In genomic region chr20:5511505-5511904, GRCh38 we compare ENCODE assay signal across 21 cellular contexts.
DNase-seq lines count a peak whose midpoint lies in the region; ATAC-seq and TF ChIP-seq lines count a peak whose summit lies in the region.
"Had no signal": no experiment of that assay in that cellular context is flagged by ENCODE, and none has a peak within 500 bp of the region (broad histone marks: within the 10 kb centered on the region; RNA-seq: fewer than 3 reads in every experiment).

No MANE protein-coding gene starts in this region.

- H3K9ac ChIP-seq in BLaER1 treated with 17β-estradiol and CSF1 and Interleukin-3, amounts not matched to agents 10 nM and 100 nM: 0 out of 22 replicates have a peak overlapping the region, but pooled peaks of 1 of the 11 experiments have one; percentile 8
- no peak overlapping the region for H3K9ac ChIP-seq in neuronal stem cell (ENCODE audit: low read depth, low read length, poor library complexity)

- H3K36me3 Mint-ChIP-seq in activated CD8-positive, alpha-beta T cell treated with anti-CD3 and anti-CD28 coated beads, Interleukin-2, amount 10 ng/mL, durations not matched to agents 7 days and 5 days (ENCODE audit: low read depth): no peaks in the 10 kb centered on the region
- no peaks in the 10 kb centered on the region for H3K36me3 Mint-ChIP-seq in activated CD8-positive, alpha-beta T cell treated with anti-CD3 and anti-CD28 coated beads for 36 hours (ENCODE audit: low read depth)
- no peaks in the 10 kb centered on the region for H3K36me3 Mint-ChIP-seq in activated naive CD8-positive, alpha-beta T cell treated with anti-CD3 and anti-CD28 coated beads, Interleukin-2, amount 10 ng/mL, durations not matched to agents 7 days and 5 days
- peaks cover 2% of the 10 kb centered on the region for H3K36me3 Mint-ChIP-seq in activated naive CD8-positive, alpha-beta T cell treated with anti-CD3 and anti-CD28 coated beads for 36 hours

- no peaks in the 10 kb centered on the region for H3K27me3 ChIP-seq in BLaER1 treated with 17β-estradiol and CSF1 and Interleukin-3, amounts not matched to agents 10 nM and 100 nM
- H3K27me3 ChIP-seq in neuronal stem cell (ENCODE audit: control insufficient read depth in 3 of 3, insufficient read depth in 3 of 3, low read depth in 1 of 3, low read length in 3 of 3): no peaks in the 10 kb centered on the region
- H3K27me3 ChIP-seq: BE2C had no signal

- no peak overlapping the region for H3K4ac ChIP-seq in neuronal stem cell (ENCODE audit: low read length)

- CTCF ChIA-PET in activated CD8-positive, alpha-beta T cell treated with anti-CD3 and anti-CD28 coated beads, Interleukin-2, amount 10 ng/mL, durations not matched to agents 7 days and 5 days (lab: Charles Lee): interaction anchor here (1.4 kb wide), 1 partner anchor 18 kb away, joined by 4 read pairs; no protein-coding TSS in a partner anchor
- CTCF ChIA-PET in activated CD8-positive, alpha-beta T cell treated with anti-CD3 and anti-CD28 coated beads for 36 hours (lab: Charles Lee): interaction anchor here (1.4 kb wide), 1 partner anchor 17 kb away, joined by 3 read pairs; no protein-coding TSS in a partner anchor

- H2AFZ ChIP-seq in neuronal stem cell (ENCODE audit: low read length): no peak overlapping the region

- no CpG with 5 or more reads among the region's 4 CpGs for WGBS in neuronal stem cell (ENCODE audit: extremely low coverage in 2 of 2, insufficient read length in 2 of 2, insufficient replicate concordance in 1 of 2), 2 donors

- peak overlapping the region; percentile 18 for H3K4me3 Mint-ChIP-seq in activated CD8-positive, alpha-beta T cell treated with anti-CD3 and anti-CD28 coated beads, Interleukin-2, amount 10 ng/mL, durations not matched to agents 7 days and 5 days
- H3K4me3 Mint-ChIP-seq in activated CD8-positive, alpha-beta T cell treated with anti-CD3 and anti-CD28 coated beads for 36 hours: no peak overlapping the region
- peak overlapping the region; percentile 56 for H3K4me3 Mint-ChIP-seq in activated naive CD8-positive, alpha-beta T cell treated with anti-CD3 and anti-CD28 coated beads, Interleukin-2, amount 10 ng/mL, durations not matched to agents 7 days and 5 days
- H3K4me3 Mint-ChIP-seq in activated naive CD8-positive, alpha-beta T cell treated with anti-CD3 and anti-CD28 coated beads for 36 hours: no peak overlapping the region
- H3K4me3 Mint-ChIP-seq: CD4-positive, alpha-beta memory T cell; HFFc6 had no signal

- POLR2A ChIA-PET in activated CD8-positive, alpha-beta T cell treated with anti-CD3 and anti-CD28 coated beads, Interleukin-2, amount 10 ng/mL, durations not matched to agents 7 days and 5 days (lab: Charles Lee): no interaction called here
- POLR2A ChIA-PET in activated CD8-positive, alpha-beta T cell treated with anti-CD3 and anti-CD28 coated beads for 36 hours (lab: Charles Lee): no interaction called here
- POLR2A ChIA-PET in activated naive CD8-positive, alpha-beta T cell treated with anti-CD3 and anti-CD28 coated beads, Interleukin-2, amount 10 ng/mL, durations not matched to agents 7 days and 5 days (lab: Charles Lee): no interaction called here

- no peak overlapping the region for H3K4me3 ChIP-seq in BLaER1 treated with 17β-estradiol and CSF1 and Interleukin-3, amounts not matched to agents 10 nM and 100 nM
- H3K4me3 ChIP-seq in neuronal stem cell (ENCODE audit: low read length in 2 of 2): no peak overlapping the region
- H3K4me3 ChIP-seq: A549, HAP-1 had no signal

- H3K9me3 Mint-ChIP-seq in activated CD8-positive, alpha-beta T cell treated with anti-CD3 and anti-CD28 coated beads, Interleukin-2, amount 10 ng/mL, durations not matched to agents 7 days and 5 days (ENCODE audit: insufficient read depth): no peaks in the 10 kb centered on the region
- H3K9me3 Mint-ChIP-seq in activated CD8-positive, alpha-beta T cell treated with anti-CD3 and anti-CD28 coated beads for 36 hours: peaks cover 1% of the 10 kb centered on the region
- H3K9me3 Mint-ChIP-seq in activated naive CD8-positive, alpha-beta T cell treated with anti-CD3 and anti-CD28 coated beads, Interleukin-2, amount 10 ng/mL, durations not matched to agents 7 days and 5 days: no peaks in the 10 kb centered on the region
- H3K9me3 Mint-ChIP-seq in activated naive CD8-positive, alpha-beta T cell treated with anti-CD3 and anti-CD28 coated beads for 36 hours: peaks cover 3% of the 10 kb centered on the region

- no peak overlapping the region for H3K23ac ChIP-seq in neuronal stem cell (ENCODE audit: low read depth, low read length, poor library complexity)

- H3K9me3 ChIP-seq in BLaER1 treated with 17β-estradiol and CSF1 and Interleukin-3, amounts not matched to agents 10 nM and 100 nM (replicated peaks in 1 of 11): 0 out of 22 replicates have a peak, but pooled peaks cover 0 to 4% (median 0%) of the 10 kb centered on the region in 11 experiments
- no peaks in the 10 kb centered on the region for H3K9me3 ChIP-seq in neuronal stem cell (replicated peaks in 1 of 2; ENCODE audit: control insufficient read depth in 2 of 2, insufficient read depth in 1 of 2, low read depth in 1 of 2, low read length in 2 of 2)
- H3K9me3 ChIP-seq: A549, BE2C, HAP-1 had no signal

- no peak overlapping the region for H4K8ac ChIP-seq in neuronal stem cell (ENCODE audit: low read depth, low read length)

- no peak overlapping the region for H2AK5ac ChIP-seq in neuronal stem cell (ENCODE audit: low read depth, low read length)

- no peak overlapping the region for H2BK15ac ChIP-seq in neuronal stem cell (ENCODE audit: low read length)

- H3K27ac ChIP-seq in BLaER1 treated with 17β-estradiol and CSF1 and Interleukin-3, amounts not matched to agents 10 nM and 100 nM: peak overlapping the region in 1 of 11 experiments; percentile 20; a peak in 1 of 22 replicates
- no peak overlapping the region for H3K27ac ChIP-seq in neuronal stem cell (replicated peaks; ENCODE audit: low read length)
- H3K27ac ChIP-seq: A549 had no signal

- peak overlapping the region in 8 of 11 experiments; percentile 31 to 72 (median 50); a peak in 14 of 22 replicates for H3K4me2 ChIP-seq in BLaER1 treated with 17β-estradiol and CSF1 and Interleukin-3, amounts not matched to agents 10 nM and 100 nM
- no peak overlapping the region for H3K4me2 ChIP-seq in neuronal stem cell (ENCODE audit: insufficient read depth, low read length, poor library complexity, severe bottlenecking)
- H3K4me2 ChIP-seq: A549 had no signal

- no peaks in the 10 kb centered on the region for H3K36me3 ChIP-seq in BLaER1 treated with 17β-estradiol and CSF1 and Interleukin-3, amounts not matched to agents 10 nM and 100 nM
- H3K36me3 ChIP-seq in neuronal stem cell (replicated peaks in 1 of 2; ENCODE audit: control insufficient read depth in 2 of 2, insufficient read depth in 2 of 2, low read length in 2 of 2): no peaks in the 10 kb centered on the region
- H3K36me3 ChIP-seq: BE2C, HAP-1 had no signal

- H3K4me1 ChIP-seq in BLaER1 treated with 17β-estradiol and CSF1 and Interleukin-3, amounts not matched to agents 10 nM and 100 nM: peaks cover 0 to 17% (median 11%) of the 10 kb centered on the region in 10 experiments; a peak in 15 of 20 replicates
- H3K4me1 ChIP-seq in neuronal stem cell (ENCODE audit: control insufficient read depth in 2 of 2, insufficient read depth in 1 of 2, low read depth in 1 of 2, low read length in 2 of 2): peaks cover 3 to 4% of the 10 kb centered on the region in 2 donors
- H3K4me1 ChIP-seq: BE2C, HAP-1 had no signal

- intact Hi-C loops in activated CD8-positive, alpha-beta T cell treated with anti-CD3 and anti-CD28 coated beads for 36 hours (cut with micrococcal nuclease): no loop called here

- peak; percentile 47 for ATAC-seq in activated CD8-positive, alpha-beta T cell treated with anti-CD3 and anti-CD28 coated beads, Interleukin-2, amount 10 ng/mL, durations not matched to agents 7 days and 5 days
- ATAC-seq in activated CD8-positive, alpha-beta T cell treated with anti-CD3 and anti-CD28 coated beads for 36 hours: no peak
- ATAC-seq in activated naive CD8-positive, alpha-beta T cell treated with anti-CD3 and anti-CD28 coated beads, Interleukin-2, amount 10 ng/mL, durations not matched to agents 7 days and 5 days (ENCODE audit: low read depth): peak; percentile 42
- no peak for ATAC-seq in HG03108 (IDR thresholded peaks at IDR 0.05; ENCODE audit: unreplicated experiment)
- ATAC-seq: A549 had no signal

- H3K27ac Mint-ChIP-seq in activated CD8-positive, alpha-beta T cell treated with anti-CD3 and anti-CD28 coated beads, Interleukin-2, amount 10 ng/mL, durations not matched to agents 7 days and 5 days: peak overlapping the region; percentile 15
- no peak overlapping the region for H3K27ac Mint-ChIP-seq in activated CD8-positive, alpha-beta T cell treated with anti-CD3 and anti-CD28 coated beads for 36 hours
- peak overlapping the region; percentile 44 for H3K27ac Mint-ChIP-seq in activated naive CD8-positive, alpha-beta T cell treated with anti-CD3 and anti-CD28 coated beads, Interleukin-2, amount 10 ng/mL, durations not matched to agents 7 days and 5 days
- H3K27ac Mint-ChIP-seq in activated naive CD8-positive, alpha-beta T cell treated with anti-CD3 and anti-CD28 coated beads for 36 hours: no peak overlapping the region
- H3K27ac Mint-ChIP-seq: HFFc6 had no signal

- H3K14ac ChIP-seq in neuronal stem cell (ENCODE audit: low read length): no peak overlapping the region

- no peak for DNase-seq in activated CD8-positive, alpha-beta T cell treated with anti-CD3 and anti-CD28 coated beads, Interleukin-2, amount 10 ng/mL, durations not matched to agents 7 days and 5 days
- DNase-seq in activated CD8-positive, alpha-beta T cell treated with anti-CD3 and anti-CD28 coated beads for 36 hours: no peak
- DNase-seq in activated naive CD8-positive, alpha-beta T cell treated with anti-CD3 and anti-CD28 coated beads, Interleukin-2, amount 10 ng/mL, durations not matched to agents 7 days and 5 days: no peak
- DNase-seq in activated naive CD8-positive, alpha-beta T cell treated with anti-CD3 and anti-CD28 coated beads for 36 hours: no peak
- no peak for DNase-seq in neuronal stem cell (ENCODE audit: low spot score)
- no peak for DNase-seq in amniotic stem cell (lab: John Stamatoyannopoulos, UW)
- DNase-seq: 8988T; ACHN; BE2C; C1 segment of cervical spinal cord; Calu3; CD4-positive, alpha-beta memory T cell; COR-L47; DMS53; DMS79 treated with DMSO at 0.1 percent for 48 hours; GOT3; HFFc6 had no signal

- 0 out of 22 replicates have a peak, but pooled peaks cover 0 to 7% (median 0%) of the 10 kb centered on the region in 11 experiments for H4K20me1 ChIP-seq in BLaER1 treated with 17β-estradiol and CSF1 and Interleukin-3, amounts not matched to agents 10 nM and 100 nM

- no peak for TF ChIP-seq CTCF in activated CD8-positive, alpha-beta T cell treated with anti-CD3 and anti-CD28 coated beads for 36 hours (IDR thresholded peaks at IDR 0.05)

- no peak overlapping the region for H4K91ac ChIP-seq in neuronal stem cell (ENCODE audit: low read depth, low read length, poor library complexity)

- H3K18ac ChIP-seq in neuronal stem cell (ENCODE audit: low read length): peak overlapping the region; percentile 44

- H2BK5ac ChIP-seq in neuronal stem cell (ENCODE audit: low read length): no peak overlapping the region

- H3K4me1 Mint-ChIP-seq in activated CD8-positive, alpha-beta T cell treated with anti-CD3 and anti-CD28 coated beads, Interleukin-2, amount 10 ng/mL, durations not matched to agents 7 days and 5 days (ENCODE audit: low read depth): peaks cover 23% of the 10 kb centered on the region
- H3K4me1 Mint-ChIP-seq in activated CD8-positive, alpha-beta T cell treated with anti-CD3 and anti-CD28 coated beads for 36 hours (ENCODE audit: low read depth): peaks cover 7% of the 10 kb centered on the region
- H3K4me1 Mint-ChIP-seq in activated naive CD8-positive, alpha-beta T cell treated with anti-CD3 and anti-CD28 coated beads, Interleukin-2, amount 10 ng/mL, durations not matched to agents 7 days and 5 days: peaks cover 26% of the 10 kb centered on the region
- H3K4me1 Mint-ChIP-seq in activated naive CD8-positive, alpha-beta T cell treated with anti-CD3 and anti-CD28 coated beads for 36 hours: peaks cover 13% of the 10 kb centered on the region

- H2BK120ac ChIP-seq in neuronal stem cell (ENCODE audit: low read depth, low read length): no peak overlapping the region

- no peaks in the 10 kb centered on the region for H3K27me3 Mint-ChIP-seq in activated CD8-positive, alpha-beta T cell treated with anti-CD3 and anti-CD28 coated beads, Interleukin-2, amount 10 ng/mL, durations not matched to agents 7 days and 5 days (ENCODE audit: low read depth)
- no peaks in the 10 kb centered on the region for H3K27me3 Mint-ChIP-seq in activated CD8-positive, alpha-beta T cell treated with anti-CD3 and anti-CD28 coated beads for 36 hours
- H3K27me3 Mint-ChIP-seq in activated naive CD8-positive, alpha-beta T cell treated with anti-CD3 and anti-CD28 coated beads, Interleukin-2, amount 10 ng/mL, durations not matched to agents 7 days and 5 days: no peaks in the 10 kb centered on the region
- H3K27me3 Mint-ChIP-seq in activated naive CD8-positive, alpha-beta T cell treated with anti-CD3 and anti-CD28 coated beads for 36 hours: no peaks in the 10 kb centered on the region
- H3K27me3 Mint-ChIP-seq: CD4-positive, alpha-beta memory T cell had no signal

- no peaks in the 10 kb centered on the region for H3K79me1 ChIP-seq in neuronal stem cell (ENCODE audit: low read depth, low read length)

- H2BK12ac ChIP-seq in neuronal stem cell (ENCODE audit: low read length): no peak overlapping the region

Comparison
In these comparisons a context has a peak if more than half of its experiments do, and no peak if none do; other contexts are left out.
1. ATAC-seq: peak in activated CD8-positive, alpha-beta T cell treated with anti-CD3 and anti-CD28 coated beads, Interleukin-2, amount 10 ng/mL, durations not matched to agents 7 days and 5 days (single experiment) and activated naive CD8-positive, alpha-beta T cell treated with anti-CD3 and anti-CD28 coated beads, Interleukin-2, amount 10 ng/mL, durations not matched to agents 7 days and 5 days (single experiment); none in activated CD8-positive, alpha-beta T cell treated with anti-CD3 and anti-CD28 coated beads for 36 hours (single experiment) and HG03108 (single experiment).
2. H3K27ac Mint-ChIP-seq: peak in activated CD8-positive, alpha-beta T cell treated with anti-CD3 and anti-CD28 coated beads, Interleukin-2, amount 10 ng/mL, durations not matched to agents 7 days and 5 days (single experiment) and activated naive CD8-positive, alpha-beta T cell treated with anti-CD3 and anti-CD28 coated beads, Interleukin-2, amount 10 ng/mL, durations not matched to agents 7 days and 5 days (single experiment); none in activated CD8-positive, alpha-beta T cell treated with anti-CD3 and anti-CD28 coated beads for 36 hours (single experiment) and activated naive CD8-positive, alpha-beta T cell treated with anti-CD3 and anti-CD28 coated beads for 36 hours (single experiment).
3. H3K4me3 Mint-ChIP-seq: peak in activated CD8-positive, alpha-beta T cell treated with anti-CD3 and anti-CD28 coated beads, Interleukin-2, amount 10 ng/mL, durations not matched to agents 7 days and 5 days (single experiment) and activated naive CD8-positive, alpha-beta T cell treated with anti-CD3 and anti-CD28 coated beads, Interleukin-2, amount 10 ng/mL, durations not matched to agents 7 days and 5 days (single experiment); none in activated CD8-positive, alpha-beta T cell treated with anti-CD3 and anti-CD28 coated beads for 36 hours (single experiment) and activated naive CD8-positive, alpha-beta T cell treated with anti-CD3 and anti-CD28 coated beads for 36 hours (single experiment).